ENCODE assay signal across 36 cellular contexts in the genomic region with DNA sequence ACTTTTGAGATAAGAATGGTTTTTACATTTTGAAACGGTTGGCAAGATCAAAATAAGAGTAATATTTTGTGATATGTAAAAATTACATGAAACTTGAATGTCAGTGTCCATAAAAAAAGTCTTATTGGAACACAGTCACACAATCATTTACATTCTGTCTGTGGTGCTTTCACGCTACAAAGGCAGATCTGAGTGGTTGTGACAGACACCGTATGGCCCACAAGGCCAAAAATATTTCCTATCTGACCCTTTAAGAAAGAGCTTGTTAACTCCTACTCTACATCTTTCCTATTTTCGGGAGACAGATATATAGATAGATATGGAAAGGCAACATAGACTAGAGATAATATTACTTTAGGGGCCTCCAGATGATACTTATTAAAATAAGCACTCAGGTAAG.
"Had no signal": no experiment of that assay in that cellular context is flagged by ENCODE, and none has a peak within 500 bp of the region (broad histone marks: within the 10 kb centered on the region; RNA-seq: fewer than 3 reads in every experiment).

No MANE protein-coding gene starts in this region.

- H3K9me3 ChIP-seq: ascending aorta had no signal

- H3K27me3 Mint-ChIP-seq: activated CD4-positive, alpha-beta memory T cell treated with anti-CD3 and anti-CD28 coated beads, Interleukin-2, amount 10 ng/mL, durations not matched to agents 7 days and 5 days; activated CD4-positive, alpha-beta T cell treated with anti-CD3 and anti-CD28 coated beads for 36 hours; activated CD8-positive, alpha-beta memory T cell treated with anti-CD3 and anti-CD28 coated beads, Interleukin-2, amount 10 ng/mL, durations not matched to agents 7 days and 5 days; activated naive CD4-positive, alpha-beta T cell treated with anti-CD3 and anti-CD28 coated beads, Interleukin-2, amount 10 ng/mL, durations not matched to agents 7 days and 5 days; activated naive CD4-positive, alpha-beta T cell treated with anti-CD3 and anti-CD28 coated beads, Interleukin-2, amount 50 U/mL, for 24 hours; activated naive CD8-positive, alpha-beta T cell; activated naive CD8-positive, alpha-beta T cell treated with anti-CD3 and anti-CD28 coated beads, Interleukin-2, amount 10 ng/mL, durations not matched to agents 7 days and 5 days; activated naive CD8-positive, alpha-beta T cell treated with anti-CD3 and anti-CD28 coated beads, Interleukin-2, amount 50 U/mL, for 24 hours; brain; central memory CD8-positive, alpha-beta T cell had no signal

- H3K4me3 Mint-ChIP-seq: activated CD4-positive, alpha-beta memory T cell treated with anti-CD3 and anti-CD28 coated beads, Interleukin-2, amount 10 ng/mL, durations not matched to agents 7 days and 5 days; activated CD4-positive, alpha-beta T cell treated with anti-CD3 and anti-CD28 coated beads for 36 hours; activated CD4-positive, alpha-beta T cell treated with anti-CD3 and anti-CD28 coated beads, Interleukin-2, amount 10 ng/mL, durations not matched to agents 7 days and 5 days; activated CD8-positive, alpha-beta memory T cell treated with anti-CD3 and anti-CD28 coated beads, Interleukin-2, amount 10 ng/mL, durations not matched to agents 7 days and 5 days; activated CD8-positive, alpha-beta T cell treated with anti-CD3 and anti-CD28 coated beads, Interleukin-2, amount 10 ng/mL, durations not matched to agents 7 days and 5 days; activated naive CD4-positive, alpha-beta T cell treated with anti-CD3 and anti-CD28 coated beads, Interleukin-2, amount 10 ng/mL, durations not matched to agents 7 days and 5 days; activated naive CD4-positive, alpha-beta T cell treated with anti-CD3 and anti-CD28 coated beads, Interleukin-2, amount 50 U/mL, for 24 hours; activated naive CD8-positive, alpha-beta T cell; activated naive CD8-positive, alpha-beta T cell treated with anti-CD3 and anti-CD28 coated beads, Interleukin-2, amount 10 ng/mL, durations not matched to agents 7 days and 5 days; activated naive CD8-positive, alpha-beta T cell treated with anti-CD3 and anti-CD28 coated beads, Interleukin-2, amount 50 U/mL, for 24 hours; activated T-cell treated with anti-CD3 and anti-CD28 coated beads, Interleukin-2, amount 50 U/mL, for 24 hours; brain; central memory CD8-positive, alpha-beta T cell; T-helper 1 cell treated with Interleukin-12 subunit alpha and Interleukin-12 subunit beta and Interleukin-4 antibody, amounts not matched to agents 30 μg/mL and 1 μg/mL, for 36 hours; T-helper 2 cell treated with Interferon-gamma antibody and Interleukin-4, amounts not matched to agents 5 μg/mL and 100 μg/mL, for 36 hours had no signal

- DNase-seq: activated CD4-positive, alpha-beta memory T cell treated with anti-CD3 and anti-CD28 coated beads, Interleukin-2, amount 10 ng/mL, durations not matched to agents 7 days and 5 days; activated CD4-positive, alpha-beta T cell treated with anti-CD3 and anti-CD28 coated beads for 1 hour; activated CD4-positive, alpha-beta T cell treated with anti-CD3 and anti-CD28 coated beads for 36 hours; activated CD4-positive, alpha-beta T cell treated with anti-CD3 and anti-CD28 coated beads for 48 hours; activated CD4-positive, alpha-beta T cell treated with anti-CD3 and anti-CD28 coated beads, Interleukin-2, amount 10 ng/mL, durations not matched to agents 7 days and 5 days; activated CD4-positive, alpha-beta T cell treated with anti-CD3 and anti-CD28 coated beads, Interleukin-2, amount 50 U/mL, for 48 hours; activated CD4-positive, CD25-positive, alpha-beta regulatory T cell; activated CD8-positive, alpha-beta memory T cell treated with anti-CD3 and anti-CD28 coated beads for 24 hours; activated CD8-positive, alpha-beta memory T cell treated with anti-CD3 and anti-CD28 coated beads, Interleukin-2, amount 10 ng/mL, durations not matched to agents 7 days and 5 days; activated CD8-positive, alpha-beta memory T cell treated with anti-CD3 and anti-CD28 coated beads, Interleukin-2, amount 50 U/mL, for 48 hours; activated CD8-positive, alpha-beta T cell treated with anti-CD3 and anti-CD28 coated beads, Interleukin-2, amount 10 ng/mL, durations not matched to agents 7 days and 5 days; activated effector memory CD4-positive, alpha-beta T cell treated with Interleukin-2 at 50 U/mL for 16 hours; activated gamma-delta T cell; activated naive CD4-positive, alpha-beta T cell treated with anti-CD3 and anti-CD28 coated beads, Interleukin-2, amount 10 ng/mL, durations not matched to agents 7 days and 5 days; activated naive CD4-positive, alpha-beta T cell treated with Interleukin-2 at 50 U/mL for 16 hours; activated naive CD8-positive, alpha-beta T cell treated with anti-CD3 and anti-CD28 coated beads, Interleukin-2, amount 10 ng/mL, durations not matched to agents 7 days and 5 days; activated naive CD8-positive, alpha-beta T cell treated with anti-CD3 and anti-CD28 coated beads, Interleukin-2, amount 50 U/mL, for 24 hours; activated T-cell treated with anti-CD3 and anti-CD28 coated beads, Interleukin-2, amount 50 U/mL, for 24 hours; activated T-cell treated with anti-CD3 and anti-CD28 coated beads, Interleukin-2, amount 50 U/mL, for 48 hours; amygdala; anterior cingulate cortex; T-helper 1 cell; T-helper 2 cell; T-helper 9 cell had no signal

- H3K36me3 Mint-ChIP-seq: activated CD8-positive, alpha-beta memory T cell treated with anti-CD3 and anti-CD28 coated beads, Interleukin-2, amount 10 ng/mL, durations not matched to agents 7 days and 5 days; activated naive CD4-positive, alpha-beta T cell treated with anti-CD3 and anti-CD28 coated beads, Interleukin-2, amount 50 U/mL, for 24 hours; activated naive CD8-positive, alpha-beta T cell; activated naive CD8-positive, alpha-beta T cell treated with anti-CD3 and anti-CD28 coated beads, Interleukin-2, amount 10 ng/mL, durations not matched to agents 7 days and 5 days; brain had no signal

- H3K4me3 ChIP-seq: ascending aorta, cardiac muscle cell had no signal

- H3K36me3 ChIP-seq: ascending aorta, cardiac muscle cell had no signal

- H3K27ac ChIP-seq: ascending aorta, cardiac muscle cell, VCaP had no signal

- FAIRE-seq: bronchial epithelial cell, TTC549 had no signal

- H3K27ac Mint-ChIP-seq: activated CD4-positive, alpha-beta memory T cell treated with anti-CD3 and anti-CD28 coated beads, Interleukin-2, amount 10 ng/mL, durations not matched to agents 7 days and 5 days; activated CD4-positive, alpha-beta T cell treated with anti-CD3 and anti-CD28 coated beads for 36 hours; activated CD4-positive, alpha-beta T cell treated with anti-CD3 and anti-CD28 coated beads, Interleukin-2, amount 10 ng/mL, durations not matched to agents 7 days and 5 days; activated CD8-positive, alpha-beta memory T cell treated with anti-CD3 and anti-CD28 coated beads, Interleukin-2, amount 10 ng/mL, durations not matched to agents 7 days and 5 days; activated CD8-positive, alpha-beta T cell treated with anti-CD3 and anti-CD28 coated beads, Interleukin-2, amount 10 ng/mL, durations not matched to agents 7 days and 5 days; activated naive CD4-positive, alpha-beta T cell treated with anti-CD3 and anti-CD28 coated beads, Interleukin-2, amount 10 ng/mL, durations not matched to agents 7 days and 5 days; activated naive CD4-positive, alpha-beta T cell treated with anti-CD3 and anti-CD28 coated beads, Interleukin-2, amount 50 U/mL, for 24 hours; activated naive CD8-positive, alpha-beta T cell; activated naive CD8-positive, alpha-beta T cell treated with anti-CD3 and anti-CD28 coated beads, Interleukin-2, amount 10 ng/mL, durations not matched to agents 7 days and 5 days; activated naive CD8-positive, alpha-beta T cell treated with anti-CD3 and anti-CD28 coated beads, Interleukin-2, amount 50 U/mL, for 24 hours; activated T-cell treated with anti-CD3 and anti-CD28 coated beads, Interleukin-2, amount 50 U/mL, for 24 hours; activated T-helper 2 cell treated with anti-CD3 and anti-CD28 coated beads, Interferon-gamma antibody, Interleukin-2, Interleukin-4, amounts not matched to agents 10 μg/mL and 5 μg/mL and 100 μg/mL, durations not matched to agents 14 hours and 24 hours and 36 hours; T-helper 1 cell treated with Interleukin-12 subunit alpha and Interleukin-12 subunit beta and Interleukin-4 antibody, amounts not matched to agents 30 μg/mL and 1 μg/mL, for 36 hours; T-helper 2 cell treated with Interferon-gamma antibody and Interleukin-4, amounts not matched to agents 5 μg/mL and 100 μg/mL, for 36 hours had no signal

- H3K9me3 Mint-ChIP-seq: activated CD4-positive, alpha-beta memory T cell treated with anti-CD3 and anti-CD28 coated beads, Interleukin-2, amount 10 ng/mL, durations not matched to agents 7 days and 5 days; activated naive CD4-positive, alpha-beta T cell treated with anti-CD3 and anti-CD28 coated beads, Interleukin-2, amount 10 ng/mL, durations not matched to agents 7 days and 5 days; activated naive CD4-positive, alpha-beta T cell treated with anti-CD3 and anti-CD28 coated beads, Interleukin-2, amount 50 U/mL, for 24 hours; activated naive CD8-positive, alpha-beta T cell treated with anti-CD3 and anti-CD28 coated beads, Interleukin-2, amount 10 ng/mL, durations not matched to agents 7 days and 5 days; activated naive CD8-positive, alpha-beta T cell treated with anti-CD3 and anti-CD28 coated beads, Interleukin-2, amount 50 U/mL, for 24 hours; activated T-cell treated with anti-CD3 and anti-CD28 coated beads, Interleukin-2, amount 50 U/mL, for 24 hours; activated T-helper 2 cell treated with anti-CD3 and anti-CD28 coated beads, Interferon-gamma antibody, Interleukin-2, Interleukin-4, amounts not matched to agents 10 μg/mL and 5 μg/mL and 100 μg/mL, durations not matched to agents 14 hours and 24 hours and 36 hours; central memory CD8-positive, alpha-beta T cell; T-helper 1 cell treated with Interleukin-12 subunit alpha and Interleukin-12 subunit beta and Interleukin-4 antibody, amounts not matched to agents 30 μg/mL and 1 μg/mL, for 36 hours; T-helper 2 cell treated with Interferon-gamma antibody and Interleukin-4, amounts not matched to agents 5 μg/mL and 100 μg/mL, for 36 hours had no signal

- H3K4me1 ChIP-seq: ascending aorta had no signal

- H3K27me3 ChIP-seq: ascending aorta, cardiac muscle cell had no signal
